Comparison of ENCODE assay signal across 8 cellular contexts in the genomic region with DNA sequence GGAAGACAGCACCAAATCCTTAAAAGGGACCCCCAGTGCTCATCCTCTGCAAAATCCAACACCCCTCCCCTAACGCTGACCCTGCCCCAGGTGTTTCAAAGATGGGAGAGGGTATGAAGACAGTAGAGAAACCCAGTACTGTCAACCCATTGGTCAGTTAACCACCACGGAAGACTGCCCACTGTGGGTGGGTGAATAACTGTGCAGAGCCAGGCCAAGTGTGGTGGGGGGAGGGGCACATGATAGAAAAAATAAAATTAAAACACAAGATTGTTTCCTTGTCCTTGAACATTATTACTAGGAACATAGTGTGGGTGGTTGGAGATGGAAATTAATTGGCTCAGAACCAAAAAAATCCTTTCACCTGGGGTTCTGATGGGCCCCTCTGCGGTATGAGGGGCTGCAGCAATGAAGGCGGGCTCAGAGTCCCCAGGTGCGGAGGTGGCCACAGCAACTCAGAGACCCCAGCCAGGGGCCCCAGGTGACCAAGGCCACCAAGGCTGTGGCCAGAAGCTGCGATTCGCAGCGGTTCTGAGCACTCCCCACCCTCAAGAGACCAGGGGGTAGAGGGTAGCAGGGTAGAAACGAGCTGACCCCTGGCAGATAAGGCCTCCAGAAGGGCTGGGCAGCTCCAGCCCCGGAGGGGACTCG. TPM values are rescaled to one million over a fixed set of nuclear protein-coding genes. Genes with fewer than 3 reads are reported as not detected.
DNase-seq lines count a peak whose midpoint lies in the region; ATAC-seq, FAIRE-seq and TF ChIP-seq lines count a peak whose summit lies in the region.

No MANE protein-coding gene starts in this region.

- no TSS peak for BruUV-seq in K562 (replicated peaks; lab: Mats Ljungman, UMichigan)

- H2AFZ ChIP-seq in K562 (ENCODE audit: low read depth, low read length), result peak overlapping the region; percentile 44

- H3K36me3 ChIP-seq in left ventricle myocardium inferior (peaks cover 47% of the 10 kb centered on the region), K562 (ENCODE audit: control insufficient read depth, insufficient read depth, low read length) (peaks cover 56% of the 10 kb centered on the region), upper lobe of right lung (peaks cover 41% of the 10 kb centered on the region)

- in situ Hi-C loops in K562 (cut with MboI), result no loop called here

- H3K4me3 ChIP-seq in left ventricle myocardium inferior (peak overlapping the region; percentile 86), K562 (peak overlapping the region; percentile 60), lower leg skin (ENCODE audit: low read depth, poor library complexity, severe bottlenecking) (peak overlapping the region; percentile 67), upper lobe of right lung (peak overlapping the region; percentile 75)

- no peak for DNase-seq in left ventricle myocardium inferior
- no peak for DNase-seq in Right ventricle myocardium superior
- DNase-seq in K562 (ENCODE audit: extremely low read depth in 1 of 4, low spot score in 3 of 4), result peak in 2 of 4 experiments; percentile 27 to 30
- DNase-seq in lower leg skin (ENCODE audit: low spot score in 2 of 2), result no peak
- DNase-seq in upper lobe of right lung, result no peak
- no peak for DNase-seq in iPS-NIHi11 (ENCODE audit: low spot score)

- peaks cover 80% of the 10 kb centered on the region for H3K4me1 ChIP-seq in left ventricle myocardium inferior
- H3K4me1 ChIP-seq in K562 (replicated peaks in 1 of 2; ENCODE audit: control insufficient read depth in 2 of 2, insufficient read depth in 2 of 2, low read length in 2 of 2), result peaks cover 47 to 58% of the 10 kb centered on the region in 2 experiments
- H3K4me1 ChIP-seq in upper lobe of right lung, result peaks cover 52% of the 10 kb centered on the region

- H3K9ac ChIP-seq in K562 (ENCODE audit: insufficient read depth in 1 of 2, low read depth in 2 of 2, low read length in 2 of 2), result peak overlapping the region; percentile 72 to 96

- 15% methylated on average over 11 of the region's 11 CpGs for WGBS in K562 (ENCODE audit: insufficient coverage, low coverage, missing lambda C conversion rate)
- WGBS in lower leg skin, 2 donors, result 11 to 15% methylated on average over 11 of the region's 11 CpGs

- no peak for ATAC-seq in Right ventricle myocardium superior (ENCODE audit: poor library complexity)
- ATAC-seq in K562, result no peak
- no peak for ATAC-seq in upper lobe of right lung
- ATAC-seq in HG02938 (IDR thresholded peaks at IDR 0.05; ENCODE audit: unreplicated experiment), result no peak
- ATAC-seq in HG03432 (IDR thresholded peaks at IDR 0.05; ENCODE audit: unreplicated experiment), result no peak

- H3K27ac ChIP-seq in left ventricle myocardium inferior (replicated peaks) (peak overlapping the region; percentile 97), K562 (ENCODE audit: extremely low read depth, low read depth, low read length) (peak overlapping the region; percentile 88), upper lobe of right lung (peak overlapping the region; percentile 98)

- POLR2A ChIA-PET in K562 (lab: Yijun Ruan, JAX), result interaction anchor here (0.7 to 6.3 kb wide), 3 partner anchors 10 to 11 kb away, joined by 3 to 68 read pairs (median 9); no protein-coding TSS in a partner anchor

- no peak for TF ChIP-seq RAD21 in K562 (CRISPR knock-in tag; conservative IDR thresholded peaks at IDR 0.05 in 1 of 2, IDR thresholded peaks at IDR 0.05 in 1 of 2)

- peaks cover 7% of the 10 kb centered on the region for H3K9me1 ChIP-seq in K562 (ENCODE audit: control insufficient read depth, insufficient read depth, low read length)

- intact Hi-C loops in left ventricle myocardium inferior (cut with micrococcal nuclease) (no loop called here), Right ventricle myocardium superior (cut with DNase I) (no loop called here), K562 (cut with micrococcal nuclease) (no loop called here), lower leg skin (cut with DNase I; ENCODE audit: low total_unique reads) (no loop called here), upper lobe of right lung (cut with DNase I) (no loop called here)

- no peak for FAIRE-seq in K562 (lab: Jason Lieb, UNC)

- H3K4me2 ChIP-seq in K562 (ENCODE audit: insufficient read depth, low read length), result peak overlapping the region; percentile 78

- H4K20me1 ChIP-seq in K562 (replicated peaks; ENCODE audit: control insufficient read depth, insufficient read depth, low read length), result peaks cover 7% of the 10 kb centered on the region

- no peak for TF ChIP-seq POLR2A in K562 (conservative IDR thresholded peaks at IDR 0.05)
- TF ChIP-seq POLR2A in lower leg skin (IDR thresholded peaks at IDR 0.05), result no peak

- CTCF ChIA-PET in K562 (lab: Yijun Ruan, JAX; ENCODE audit: low intra/inter-chr PET ratio), result no interaction called here

- no peaks in the 10 kb centered on the region for H3K27me3 ChIP-seq in left ventricle myocardium inferior (ENCODE audit: low read depth)
- no peaks in the 10 kb centered on the region for H3K27me3 ChIP-seq in K562 (ENCODE audit: control insufficient read depth in 2 of 2, insufficient read depth in 2 of 2, low read length in 2 of 2)
- H3K27me3 ChIP-seq in upper lobe of right lung, result no peaks in the 10 kb centered on the region

- H3K9me3 ChIP-seq in left ventricle myocardium inferior (replicated peaks) (no peaks in the 10 kb centered on the region), K562 (replicated peaks; ENCODE audit: control insufficient read depth, insufficient read depth, low read depth, low read length) (no peaks in the 10 kb centered on the region), upper lobe of right lung (no peaks in the 10 kb centered on the region)

- peaks cover 39% of the 10 kb centered on the region for H3K79me2 ChIP-seq in K562 (ENCODE audit: control insufficient read depth, insufficient read depth, low read length)

- peak; percentile 14 for TF ChIP-seq CTCF in left ventricle myocardium inferior (IDR thresholded peaks at IDR 0.05; ENCODE audit: borderline replicate concordance)
- TF ChIP-seq CTCF in K562 (IDR thresholded peaks at IDR 0.05 in 2 of 3, conservative IDR thresholded peaks at IDR 0.05 in 1 of 3; ENCODE audit: insufficient read depth in 2 of 3, low read depth in 1 of 3, low read length in 3 of 3), result 0 out of 6 replicates have a peak, but pooled peaks of 1 of the 3 experiments have one; percentile 6
- no peak for TF ChIP-seq CTCF in lower leg skin (IDR thresholded peaks at IDR 0.05)
- TF ChIP-seq CTCF in upper lobe of right lung (IDR thresholded peaks at IDR 0.05), result peak; percentile 11

- no peak for TF ChIP-seq EP300 in K562 (IDR thresholded peaks at IDR 0.05; ENCODE audit: low read length)

RNA-seq across cellular contexts. Expression of a gene that starts 1.1 kb away (rescaled TPM):
- total RNA-seq in left ventricle myocardium inferior (32.6 TPM), Right ventricle myocardium superior (39.7 TPM), K562 (2014; rRNA removed) (16.2 and 20.2 TPM in 2 replicates), K562 (2014; rRNA removed; fragmentation: Illumina TruSeq; extraction: Trizol) (10.9 and 11.2 TPM in 2 replicates), K562 (2015; rRNA removed; fragmentation: Illumina TruSeq; extraction: Trizol) (8.0 and 10.3 TPM in 2 replicates), K562 (2021) (35.0 and 47.2 TPM in 2 replicates), lower leg skin (100 to 1,000 TPM; 219 to 273 (median 230) TPM), upper lobe of right lung (189 TPM)
- 28.6 and 47.8 TPM in 2 replicates for total RNA-seq in K562 (2011; cell fraction: chromatin; rRNA removed; ENCODE audit: low replicate concordance)
- 20.5 and 22.4 TPM in 2 replicates for total RNA-seq in K562 (2011; cell fraction: nucleolus; rRNA removed)
- total RNA-seq in K562 (2011; cell fraction: nucleoplasm; rRNA removed), result 30.6 and 31.7 TPM in 2 replicates
- polyA plus RNA-seq in K562 (2011; rRNA removed) (7.3 and 14.1 TPM in 2 replicates), K562 (2014; fragmentation: Illumina TruSeq; extraction: Trizol) (29.9 and 31.4 TPM in 2 replicates), K562 (2014; fragmentation: Nextera tagmentation; extraction: Ambion mirVana) (1 to 10 TPM; 1.1 to 1.2 TPM), K562 (2014; rRNA removed) (19.5 and 23.8 TPM in 2 replicates)
- 11.4 and 12.5 TPM in 2 replicates for polyA plus RNA-seq in K562 (2011; cell fraction: cytosol; rRNA removed)
- 34.2 and 50.1 TPM in 2 replicates for polyA plus RNA-seq in K562 (2011; cell fraction: nucleus; rRNA removed)
- polyA plus RNA-seq in K562 (2012), result 17.5 and 28.9 TPM in 2 replicates
- polyA minus RNA-seq in K562 (2011; rRNA and poly(A)+ RNA removed), result 13.6 and 14.5 TPM in 2 replicates
- 13.8 and 18.3 TPM in 2 replicates for polyA minus RNA-seq in K562 (2011; cell fraction: cytosol; rRNA and poly(A)+ RNA removed)
- 8.2 and 11.6 TPM in 2 replicates for polyA minus RNA-seq in K562 (2011; cell fraction: nucleus; rRNA and poly(A)+ RNA removed)

RNA-seq across cellular contexts. Expression of a gene that starts 12.1 kb away (rescaled TPM):
- total RNA-seq in left ventricle myocardium inferior, result 34.6 TPM
- 36.3 TPM for total RNA-seq in Right ventricle myocardium superior
- total RNA-seq in K562 (2011; cell fraction: chromatin; rRNA removed; ENCODE audit: low replicate concordance), result 63.0 and 84.0 TPM in 2 replicates
- 50.7 and 51.9 TPM in 2 replicates for total RNA-seq in K562 (2011; cell fraction: nucleolus; rRNA removed)
- total RNA-seq in K562 (2011; cell fraction: nucleoplasm; rRNA removed), result 52.0 and 58.5 TPM in 2 replicates
- total RNA-seq in K562 (2014; rRNA removed), result 257 and 316 TPM in 2 replicates
- total RNA-seq in K562 (2014; rRNA removed; fragmentation: Illumina TruSeq; extraction: Trizol), result 216 and 243 TPM in 2 replicates
- 259 and 269 TPM in 2 replicates for total RNA-seq in K562 (2015; rRNA removed; fragmentation: Illumina TruSeq; extraction: Trizol)
- total RNA-seq in K562 (2021), result 224 and 245 TPM in 2 replicates
- 232 and 251 TPM in 2 replicates for polyA plus RNA-seq in K562 (2011; rRNA removed)
- polyA plus RNA-seq in K562 (2011; cell fraction: cytosol; rRNA removed), result 291 and 330 TPM in 2 replicates
- 122 and 133 TPM in 2 replicates for polyA plus RNA-seq in K562 (2011; cell fraction: nucleus; rRNA removed)
- 172 and 211 TPM in 2 replicates for polyA plus RNA-seq in K562 (2012)
- 314 and 416 TPM in 2 replicates for polyA plus RNA-seq in K562 (2014; fragmentation: Illumina TruSeq; extraction: Trizol)
- 10 to 100 TPM; 91.1 to 96.0 TPM for polyA plus RNA-seq in K562 (2014; fragmentation: Nextera tagmentation; extraction: Ambion mirVana)
- 224 and 238 TPM in 2 replicates for polyA plus RNA-seq in K562 (2014; rRNA removed)
- polyA minus RNA-seq in K562 (2011; rRNA and poly(A)+ RNA removed), result 224 and 271 TPM in 2 replicates
- polyA minus RNA-seq in K562 (2011; cell fraction: cytosol; rRNA and poly(A)+ RNA removed), result 164 and 173 TPM in 2 replicates
- 25.0 and 46.5 TPM in 2 replicates for polyA minus RNA-seq in K562 (2011; cell fraction: nucleus; rRNA and poly(A)+ RNA removed)
- total RNA-seq in lower leg skin, result 10 to 100 TPM; 66.1 to 76.1 (median 74.6) TPM
- total RNA-seq in upper lobe of right lung, result 64.7 TPM

RNA-seq across cellular contexts. Expression of a gene that starts 14.5 kb away (rescaled TPM):
- 1.4 TPM for total RNA-seq in left ventricle myocardium inferior
- 1.3 TPM for total RNA-seq in Right ventricle myocardium superior
- total RNA-seq in K562 (2011; cell fraction: chromatin; rRNA removed; ENCODE audit: low replicate concordance), result not detected in 2 replicates
- not detected in 2 replicates for total RNA-seq in K562 (2011; cell fraction: nucleolus; rRNA removed)
- total RNA-seq in K562 (2011; cell fraction: nucleoplasm; rRNA removed), result not detected in 2 replicates
- not detected in 2 replicates for total RNA-seq in K562 (2014; rRNA removed)
- total RNA-seq in K562 (2014; rRNA removed; fragmentation: Illumina TruSeq; extraction: Trizol), result not detected in 2 replicates
- not detected in 2 replicates for total RNA-seq in K562 (2015; rRNA removed; fragmentation: Illumina TruSeq; extraction: Trizol)
- not detected in 2 replicates for total RNA-seq in K562 (2021)
- polyA plus RNA-seq in K562 (2011; rRNA removed), result not detected in 2 replicates
- polyA plus RNA-seq in K562 (2011; cell fraction: cytosol; rRNA removed), result 0.07 TPM in 1 of 2 replicates, not detected in the other
- polyA plus RNA-seq in K562 (2011; cell fraction: nucleus; rRNA removed), result not detected in 2 replicates
- not detected in 2 replicates for polyA plus RNA-seq in K562 (2012)
- not detected in 2 replicates for polyA plus RNA-seq in K562 (2014; fragmentation: Illumina TruSeq; extraction: Trizol)
- not detected for polyA plus RNA-seq in K562 (2014; fragmentation: Nextera tagmentation; extraction: Ambion mirVana)
- not detected in 2 replicates for polyA plus RNA-seq in K562 (2014; rRNA removed)
- not detected in 2 replicates for polyA minus RNA-seq in K562 (2011; rRNA and poly(A)+ RNA removed)
- not detected in 2 replicates for polyA minus RNA-seq in K562 (2011; cell fraction: cytosol; rRNA and poly(A)+ RNA removed)
- polyA minus RNA-seq in K562 (2011; cell fraction: nucleus; rRNA and poly(A)+ RNA removed), result not detected in 2 replicates
- total RNA-seq in lower leg skin, result not detected
- total RNA-seq in upper lobe of right lung, result not detected

RNA-seq across cellular contexts. Expression of a gene that starts 57.3 kb away (rescaled TPM):
- total RNA-seq in left ventricle myocardium inferior (not detected), Right ventricle myocardium superior (not detected), K562 (2014; rRNA removed) (not detected in 2 replicates), K562 (2014; rRNA removed; fragmentation: Illumina TruSeq; extraction: Trizol) (not detected in 2 replicates), K562 (2015; rRNA removed; fragmentation: Illumina TruSeq; extraction: Trizol) (0.18 TPM in 1 of 2 replicates, not detected in the other), K562 (2021) (not detected in 2 replicates), lower leg skin (not detected), upper lobe of right lung (not detected)
- not detected in 2 replicates for total RNA-seq in K562 (2011; cell fraction: chromatin; rRNA removed; ENCODE audit: low replicate concordance)
- total RNA-seq in K562 (2011; cell fraction: nucleolus; rRNA removed), result not detected in 2 replicates
- total RNA-seq in K562 (2011; cell fraction: nucleoplasm; rRNA removed), result not detected in 2 replicates
- polyA plus RNA-seq in K562 (2011; rRNA removed) (not detected in 2 replicates), K562 (2014; fragmentation: Illumina TruSeq; extraction: Trizol) (not detected in 2 replicates), K562 (2014; fragmentation: Nextera tagmentation; extraction: Ambion mirVana) (under 1 TPM; 0.38 to 0.55 TPM), K562 (2014; rRNA removed) (not detected in 2 replicates)
- polyA plus RNA-seq in K562 (2011; cell fraction: cytosol; rRNA removed), result 0.07 TPM in 1 of 2 replicates, not detected in the other
- not detected in 2 replicates for polyA plus RNA-seq in K562 (2011; cell fraction: nucleus; rRNA removed)
- not detected in 2 replicates for polyA plus RNA-seq in K562 (2012)
- not detected in 2 replicates for polyA minus RNA-seq in K562 (2011; rRNA and poly(A)+ RNA removed)
- polyA minus RNA-seq in K562 (2011; cell fraction: cytosol; rRNA and poly(A)+ RNA removed), result not detected in 2 replicates
- polyA minus RNA-seq in K562 (2011; cell fraction: nucleus; rRNA and poly(A)+ RNA removed), result not detected in 2 replicates

Comparison
In these comparisons a context has a peak if more than half of its experiments do, and no peak if none do; other contexts are left out.
1. CTCF ChIP-seq: peak in left ventricle myocardium inferior (single experiment) and upper lobe of right lung (single experiment); none in lower leg skin (0 of 3).
2. Peak in every context shown above with its lines, with median percentiles within 50 percentile points of each other: H3K27ac ChIP-seq and H3K4me3 ChIP-seq.